In the genomic region with DNA sequence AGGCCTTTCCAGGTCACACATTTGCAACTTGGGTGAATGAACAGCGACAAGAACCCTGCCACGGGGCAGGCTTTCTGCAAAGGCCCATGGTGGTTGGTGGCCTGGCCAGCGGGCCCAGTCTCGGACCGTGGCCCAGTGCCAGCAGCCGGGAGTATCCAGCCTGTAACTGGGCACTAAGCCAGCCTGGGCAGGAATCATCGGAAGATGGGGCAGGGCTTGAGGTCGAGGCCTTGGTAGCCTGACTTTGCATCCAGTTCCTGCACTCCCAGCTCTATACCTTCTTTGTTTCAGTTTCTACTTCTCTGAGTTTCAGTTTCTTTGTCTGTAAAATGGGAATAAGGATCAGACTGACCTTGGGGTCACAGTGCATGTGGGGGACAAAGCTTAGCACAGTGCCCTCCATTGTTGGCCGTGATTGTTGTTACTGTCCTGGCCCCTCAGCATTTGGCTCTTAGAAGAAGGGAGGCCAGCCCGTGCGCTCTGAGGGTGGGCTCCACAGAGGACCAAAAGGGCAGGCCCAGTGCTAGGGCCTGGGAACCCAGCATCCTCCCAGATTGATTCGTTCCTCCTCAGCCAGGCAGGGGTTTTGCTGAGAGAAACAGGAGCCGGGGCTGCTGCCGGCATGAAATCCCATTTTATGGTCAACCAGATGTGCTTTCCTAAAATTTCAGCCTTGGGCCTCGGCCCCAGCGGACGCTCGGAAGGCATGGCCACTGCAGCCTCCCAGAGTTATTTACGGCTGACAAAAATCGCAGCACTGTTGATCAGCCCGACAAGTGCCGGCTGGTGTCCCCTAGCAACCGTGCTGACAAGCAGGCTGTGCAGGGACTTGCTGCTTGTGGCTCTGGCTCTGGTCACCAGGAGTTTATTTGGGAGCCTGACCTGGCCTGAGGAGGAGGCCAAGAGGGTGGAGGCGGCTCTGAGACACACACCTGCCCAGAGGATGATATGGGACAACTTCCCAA, we compare ENCODE assay signal across 10 cellular contexts. TPM values are rescaled to one million over a fixed set of nuclear protein-coding genes. Genes with fewer than 3 reads are reported as not detected.
DNase-seq lines count a peak whose midpoint lies in the region; ATAC-seq, FAIRE-seq and TF ChIP-seq lines count a peak whose summit lies in the region.
"Had no signal": no experiment of that assay in that cellular context is flagged by ENCODE, and none has a peak within 500 bp of the region (broad histone marks: within the 10 kb centered on the region; RNA-seq: fewer than 3 reads in every experiment).

No MANE protein-coding gene starts in this region.

- no peaks in the 10 kb centered on the region for H3K4me1 ChIP-seq in A673 (ENCODE audit: insufficient read depth, low read length, poor library complexity, severe bottlenecking)

- H3K9me3 ChIP-seq in A673 (ENCODE audit: low read depth, low read length, poor library complexity, severe bottlenecking), result no peaks in the 10 kb centered on the region

- no peak overlapping the region for H3K4me3 ChIP-seq in A673 (ENCODE audit: low read depth, low read length, poor library complexity, severe bottlenecking)

- POLR2A ChIA-PET in A673 (lab: Charles Lee; ENCODE audit: low non-redundant PET), result no interaction called here

- no peaks in the 10 kb centered on the region for H3K9me3 Mint-ChIP-seq in stimulated activated naive B cell treated with anti-CD40 and anti-IgM and Interleukin-4, amounts not matched to agents 10 μg/mL and 1 μg/mL and 100 μg/mL, for 72 hours

- H3K27ac ChIP-seq in A673 (ENCODE audit: low read depth, low read length, poor library complexity, severe bottlenecking), result no peak overlapping the region

- TF ChIP-seq CTCF in A673 (conservative IDR thresholded peaks at IDR 0.05; ENCODE audit: low read depth, low read length), result no peak

- peak; percentile 25 for DNase-seq in HK-2 (ENCODE audit: unreplicated experiment)
- peak; percentile 71 for DNase-seq in astrocyte of the hippocampus (ENCODE audit: low read depth, low spot score)
- DNase-seq in left colon, result peak; percentile 71 to 74
- DNase-seq in stimulated activated naive B cell treated with anti-CD40 and anti-IgM and Interleukin-4, amounts not matched to agents 10 μg/mL and 1 μg/mL and 100 μg/mL, for 72 hours, result no peak
- no peak for DNase-seq in urothelium cell line (ENCODE audit: low spot score)
- no peak for DNase-seq in A673 (ENCODE audit: low spot score)

- FAIRE-seq in urothelium cell line (lab: Jason Lieb, UNC), result no peak
- FAIRE-seq: H1, keratinocyte had no signal

- peaks cover 25 to 54% of the 10 kb centered on the region in 2 donors for H3K4me1 Mint-ChIP-seq in stimulated activated naive B cell treated with anti-CD40 and anti-IgM and Interleukin-4, amounts not matched to agents 10 μg/mL and 1 μg/mL and 100 μg/mL, for 72 hours

- H3K4me3 Mint-ChIP-seq in stimulated activated naive B cell treated with anti-CD40 and anti-IgM and Interleukin-4, amounts not matched to agents 10 μg/mL and 1 μg/mL and 100 μg/mL, for 72 hours, result no peak overlapping the region

- peaks cover 48 to 64% of the 10 kb centered on the region in 2 donors for H3K36me3 Mint-ChIP-seq in stimulated activated naive B cell treated with anti-CD40 and anti-IgM and Interleukin-4, amounts not matched to agents 10 μg/mL and 1 μg/mL and 100 μg/mL, for 72 hours

- CTCF ChIA-PET in A673 (lab: Charles Lee), result no interaction called here

- BruUV-seq in A673 (replicated peaks; lab: Mats Ljungman, UMichigan), result no TSS peak

- intact Hi-C loops in left colon (cut with DNase I, micrococcal nuclease) (no loop called here), A673 (cut with micrococcal nuclease; ENCODE audit: unreplicated experiment) (no loop called here)

- no peaks in the 10 kb centered on the region for H3K27me3 Mint-ChIP-seq in stimulated activated naive B cell treated with anti-CD40 and anti-IgM and Interleukin-4, amounts not matched to agents 10 μg/mL and 1 μg/mL and 100 μg/mL, for 72 hours

- peak overlapping the region; percentile 51 for H3K27ac Mint-ChIP-seq in stimulated activated naive B cell treated with anti-CD40 and anti-IgM and Interleukin-4, amounts not matched to agents 10 μg/mL and 1 μg/mL and 100 μg/mL, for 72 hours

- ATAC-seq in left colon (peak; percentile 90), HG02678 (IDR thresholded peaks at IDR 0.05; ENCODE audit: unreplicated experiment) (no peak), GM21529 (IDR thresholded peaks at IDR 0.05; ENCODE audit: unreplicated experiment) (no peak)
- no peak for ATAC-seq in stimulated activated naive B cell treated with anti-CD40 and anti-IgM and Interleukin-4, amounts not matched to agents 10 μg/mL and 1 μg/mL and 100 μg/mL, for 72 hours (replicated peaks)

- H3K27me3 ChIP-seq in A673 (replicated peaks; ENCODE audit: insufficient read depth, low read depth, low read length, poor library complexity), result no peaks in the 10 kb centered on the region

- no peaks in the 10 kb centered on the region for H3K36me3 ChIP-seq in A673 (ENCODE audit: insufficient read depth, low read length, poor library complexity, severe bottlenecking)

RNA-seq across cellular contexts. Expression of a gene that starts 43.6 kb away (rescaled TPM):
- total RNA-seq in left colon (10 to 100 TPM; 27.1 to 38.9 TPM), A673 (2021) (15.8 and 18.4 TPM in 2 replicates)

Comparison
In these comparisons a context has a peak if more than half of its experiments do, and no peak if none do; other contexts are left out.
1. DNase-seq: peak in HK-2 (single experiment), astrocyte of the hippocampus (single experiment) and left colon (2 of 2); none in stimulated activated naive B cell treated with anti-CD40 and anti-IgM and Interleukin-4, amounts not matched to agents 10 μg/mL and 1 μg/mL and 100 μg/mL, for 72 hours (single experiment), urothelium cell line (single experiment) and A673 (single experiment).